In the genomic region with DNA sequence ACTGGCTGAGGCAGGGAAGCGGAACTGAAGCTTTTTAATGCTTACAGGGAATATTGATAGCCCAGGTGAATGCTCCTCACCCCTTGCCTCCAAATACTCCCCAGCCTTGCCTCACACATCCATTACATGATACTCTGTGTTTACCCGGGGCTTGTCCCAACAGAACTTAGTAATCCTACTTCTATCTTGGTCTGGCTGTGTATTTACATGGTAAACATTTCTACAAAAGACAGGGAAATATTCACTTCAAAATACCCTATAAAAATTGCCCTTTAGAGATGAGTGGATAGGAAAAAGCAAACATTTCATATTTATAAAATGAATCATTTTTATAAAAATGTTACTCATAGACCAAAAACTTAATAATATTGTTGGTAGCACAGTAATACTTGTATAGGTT, we compare ENCODE assay signal across 17 cellular contexts.
"Had no signal": no experiment of that assay in that cellular context is flagged by ENCODE, and none has a peak within 500 bp of the region (broad histone marks: within the 10 kb centered on the region; RNA-seq: fewer than 3 reads in every experiment).

No MANE protein-coding gene starts in this region.

- H3K4me1 ChIP-seq: left ventricle myocardium inferior, right atrium auricular region, uterus had no signal

- H3K4me3 ChIP-seq: left ventricle myocardium inferior, right atrium auricular region, tibial artery, uterus had no signal

- H3K27me3 Mint-ChIP-seq: activated naive CD8-positive, alpha-beta T cell treated with anti-CD3 and anti-CD28 coated beads, Interleukin-2, amount 10 ng/mL, durations not matched to agents 7 days and 5 days; stimulated activated memory B cell treated with anti-CD40 and anti-IgM and Interleukin-4, amounts not matched to agents 10 μg/mL and 1 μg/mL and 100 μg/mL, for 72 hours had no signal

- H3K4me3 Mint-ChIP-seq: activated naive CD8-positive, alpha-beta T cell treated with anti-CD3 and anti-CD28 coated beads, Interleukin-2, amount 10 ng/mL, durations not matched to agents 7 days and 5 days; activated T-helper 1 cell treated with anti-CD3 and anti-CD28 coated beads, Interleukin-12 subunit alpha, Interleukin-12 subunit beta, Interleukin-2, Interleukin-4 antibody, amounts not matched to agents 30 ng/mL and 10 ng/mL and 1 ng/mL, durations not matched to agents 14 hours and 24 hours and 36 hours; natural killer cell treated with Interleukin-12 subunit alpha and Interleukin-12 subunit beta and Interleukin-15 and Interleukin-18, amount 100 ng/mL, for 72 hours; stimulated activated memory B cell treated with anti-CD40 and anti-IgM and Interleukin-4, amounts not matched to agents 10 μg/mL and 1 μg/mL and 100 μg/mL, for 72 hours had no signal

- H3K4me1 Mint-ChIP-seq: activated naive CD8-positive, alpha-beta T cell treated with anti-CD3 and anti-CD28 coated beads, Interleukin-2, amount 10 ng/mL, durations not matched to agents 7 days and 5 days; stimulated activated memory B cell treated with anti-CD40 and anti-IgM and Interleukin-4, amounts not matched to agents 10 μg/mL and 1 μg/mL and 100 μg/mL, for 72 hours had no signal

- H3K9me3 ChIP-seq: left ventricle myocardium inferior, right atrium auricular region, tibial artery, uterus had no signal

- H3K9me3 Mint-ChIP-seq: activated T-helper 1 cell treated with anti-CD3 and anti-CD28 coated beads, Interleukin-12 subunit alpha, Interleukin-12 subunit beta, Interleukin-2, Interleukin-4 antibody, amounts not matched to agents 30 ng/mL and 10 ng/mL and 1 ng/mL, durations not matched to agents 14 hours and 24 hours and 36 hours had no signal

- H3K27ac Mint-ChIP-seq: activated naive CD8-positive, alpha-beta T cell treated with anti-CD3 and anti-CD28 coated beads, Interleukin-2, amount 10 ng/mL, durations not matched to agents 7 days and 5 days; activated T-helper 1 cell treated with anti-CD3 and anti-CD28 coated beads, Interleukin-12 subunit alpha, Interleukin-12 subunit beta, Interleukin-2, Interleukin-4 antibody, amounts not matched to agents 30 ng/mL and 10 ng/mL and 1 ng/mL, durations not matched to agents 14 hours and 24 hours and 36 hours; natural killer cell treated with Interleukin-12 subunit alpha and Interleukin-12 subunit beta and Interleukin-15 and Interleukin-18, amount 100 ng/mL, for 72 hours; stimulated activated memory B cell treated with anti-CD40 and anti-IgM and Interleukin-4, amounts not matched to agents 10 μg/mL and 1 μg/mL and 100 μg/mL, for 72 hours had no signal

- DNase-seq: activated CD4-positive, CD25-positive, alpha-beta regulatory T cell treated with anti-CD3 and anti-CD28 coated beads, Interleukin-2, amount 50 U/mL, for 72 hours; activated naive CD8-positive, alpha-beta T cell treated with anti-CD3 and anti-CD28 coated beads, Interleukin-2, amount 10 ng/mL, durations not matched to agents 7 days and 5 days; anterior cingulate cortex; brain microvascular endothelial cell; cerebellar nuclear complex; effector CD8-positive, alpha-beta T cell; foreskin keratinocyte; glutamatergic neuron; hypothalamus; left ventricle myocardium inferior; stimulated activated CD4-positive, alpha-beta T cell treated with anti-CD3 and anti-CD28 coated beads, Interleukin-2, amount 100 ng/mL, for 48 hours; tibial artery; uterus had no signal

- ATAC-seq: foreskin keratinocyte; natural killer cell treated with Interleukin-12 subunit alpha and Interleukin-12 subunit beta and Interleukin-15 and Interleukin-18, amount 100 ng/mL, for 72 hours; stimulated activated memory B cell treated with anti-CD40 and anti-IgM and Interleukin-4, amounts not matched to agents 10 μg/mL and 1 μg/mL and 100 μg/mL, for 72 hours had no signal

- H3K27me3 ChIP-seq: brain microvascular endothelial cell, foreskin keratinocyte, right atrium auricular region, tibial artery, uterus had no signal

- H3K27ac ChIP-seq: brain microvascular endothelial cell, foreskin keratinocyte, left ventricle myocardium inferior, right atrium auricular region, tibial artery, uterus had no signal

- H3K36me3 Mint-ChIP-seq: activated naive CD8-positive, alpha-beta T cell treated with anti-CD3 and anti-CD28 coated beads, Interleukin-2, amount 10 ng/mL, durations not matched to agents 7 days and 5 days; natural killer cell treated with Interleukin-12 subunit alpha and Interleukin-12 subunit beta and Interleukin-15 and Interleukin-18, amount 100 ng/mL, for 72 hours; stimulated activated memory B cell treated with anti-CD40 and anti-IgM and Interleukin-4, amounts not matched to agents 10 μg/mL and 1 μg/mL and 100 μg/mL, for 72 hours had no signal

- H3K36me3 ChIP-seq: brain microvascular endothelial cell, left ventricle myocardium inferior, right atrium auricular region, tibial artery, uterus had no signal
